Comparison of ENCODE assay signal across 8 cellular contexts in genomic region chr6:43368517-43369160, GRCh38. TPM values are rescaled to one million over a fixed set of nuclear protein-coding genes. Genes with fewer than 3 reads are reported as not detected.
DNase-seq lines count a peak whose midpoint lies in the region; ATAC-seq and TF ChIP-seq lines count a peak whose summit lies in the region.

No MANE protein-coding gene starts in this region.

- DNase-seq in COLO668 (lab: John Stamatoyannopoulos, UW; ENCODE audit: unreplicated experiment), result peak; percentile 50
- DNase-seq in NAMALWA (ENCODE audit: low spot score), result peak; percentile 33
- DNase-seq in activated naive CD4-positive, alpha-beta T cell treated with anti-CD3 and anti-CD28 coated beads, Interleukin-2, amount 50 U/mL, for 16 hours, result peak; percentile 15
- peak; percentile 20 for DNase-seq in germinal center (ENCODE audit: low spot score)
- DNase-seq in neural progenitor cell (ENCODE audit: low spot score), result peak; percentile 89

- H3K27ac ChIP-seq in neural progenitor cell, result peak overlapping the region; percentile 87

- H3K9ac ChIP-seq in neural progenitor cell, result peak overlapping the region; percentile 2

- peaks cover 7% of the 10 kb centered on the region for H3K27me3 ChIP-seq in neural progenitor cell

- no peak for TF ChIP-seq CTCF in neural progenitor cell (IDR thresholded peaks at IDR 0.05)

- H3K36me3 Mint-ChIP-seq in neural progenitor cell, result peaks cover 6% of the 10 kb centered on the region

- peaks cover 26% of the 10 kb centered on the region for H3K4me1 Mint-ChIP-seq in neural progenitor cell

- H2AFZ ChIP-seq in neural progenitor cell (replicated peaks), result peak overlapping the region; percentile 0

- H3K9me3 ChIP-seq in neural progenitor cell (ENCODE audit: low read depth), result no peaks in the 10 kb centered on the region

- no peaks in the 10 kb centered on the region for H3K9me3 Mint-ChIP-seq in neural progenitor cell

- H3K4me3 ChIP-seq in neural progenitor cell, result peak overlapping the region; percentile 80

- peaks cover 5% of the 10 kb centered on the region for H3K27me3 Mint-ChIP-seq in neural progenitor cell (ENCODE audit: insufficient read depth, low read depth)

- H3K4me2 ChIP-seq in neural progenitor cell, result peak overlapping the region; percentile 93

- ATAC-seq in GM21367 (IDR thresholded peaks at IDR 0.05; ENCODE audit: unreplicated experiment) (peak; percentile 2), GM18873 (IDR thresholded peaks at IDR 0.05; ENCODE audit: low FRiP score, unreplicated experiment) (no peak), HG03097 (IDR thresholded peaks at IDR 0.05; ENCODE audit: low FRiP score, unreplicated experiment) (no peak)

- no peaks in the 10 kb centered on the region for H3K36me3 ChIP-seq in neural progenitor cell

- H3F3A ChIP-seq in neural progenitor cell (ENCODE audit: low read depth), result peaks cover 25% of the 10 kb centered on the region

- H3K4me1 ChIP-seq in neural progenitor cell, result peaks cover 11% of the 10 kb centered on the region

- H3K79me2 ChIP-seq in neural progenitor cell (ENCODE audit: low read depth), result peaks cover 25% of the 10 kb centered on the region

- H4K20me1 ChIP-seq in neural progenitor cell (ENCODE audit: low read depth), result peaks cover 7% of the 10 kb centered on the region

- H3K27ac Mint-ChIP-seq in neural progenitor cell, result no peak overlapping the region

- peak overlapping the region; percentile 95 for H3K4me3 Mint-ChIP-seq in neural progenitor cell

RNA-seq across cellular contexts. Expression of gene ZNF318, which starts 0.8 kb away (rescaled TPM):
- 17.6 TPM in 2 replicates for total RNA-seq in neural progenitor cell (ENCODE audit: low replicate concordance)

RNA-seq across cellular contexts. Expression of gene ABCC10, which starts 58.7 kb away (rescaled TPM):
- total RNA-seq in neural progenitor cell (ENCODE audit: low replicate concordance), result 10.1 and 14.6 TPM in 2 replicates

Comparison
In these comparisons a context has a peak if more than half of its experiments do, and no peak if none do; other contexts are left out.
1. DNase-seq: peak in every context shown above with its lines; median percentile 89 in neural progenitor cell; 50 in COLO668; 33 in NAMALWA; 20 in germinal center; 15 in activated naive CD4-positive, alpha-beta T cell treated with anti-CD3 and anti-CD28 coated beads, Interleukin-2, amount 50 U/mL, for 16 hours.